Comparison of ENCODE assay signal across 8 cellular contexts in the genomic region with DNA sequence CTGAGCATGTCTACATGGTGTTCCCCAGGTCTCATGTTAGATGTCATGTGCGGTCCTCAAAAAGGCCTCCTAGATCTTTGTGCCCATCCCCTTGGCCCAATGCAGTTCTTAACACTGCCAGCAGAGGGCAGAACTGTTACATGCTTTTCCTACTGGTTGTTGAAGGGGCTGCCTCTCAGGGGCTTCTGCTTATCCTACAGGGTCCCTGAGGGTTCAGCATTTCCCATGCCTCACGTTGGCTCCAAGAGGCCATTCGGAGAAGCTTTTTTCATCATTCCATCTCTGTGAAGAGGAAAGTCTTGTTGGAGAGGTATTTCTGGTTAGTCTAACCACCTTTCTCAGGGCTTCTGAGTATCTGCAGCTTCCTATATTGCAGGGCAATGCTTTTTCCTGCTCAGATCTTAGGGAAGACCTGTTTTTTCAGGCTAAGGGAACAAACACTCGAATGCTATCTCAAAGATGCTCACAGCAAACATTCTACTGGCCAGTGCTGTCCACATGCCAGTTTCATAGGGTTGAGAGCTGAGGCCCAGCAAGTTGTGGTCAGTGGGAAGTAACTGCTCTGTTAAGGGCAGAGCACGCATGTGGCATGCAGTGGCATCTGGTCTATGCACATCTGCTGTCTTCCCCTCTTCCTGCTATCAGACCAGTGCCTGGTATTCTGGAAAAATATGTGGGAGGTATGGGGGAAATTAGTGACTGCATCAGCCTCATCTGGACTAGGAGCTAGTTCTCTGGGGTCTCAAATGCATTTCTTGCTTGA. TPM values are rescaled to one million over a fixed set of nuclear protein-coding genes. Genes with fewer than 3 reads are reported as not detected.
A peak's percentile ranks its signal among the peaks of the same experiment; 100 is the strongest.
DNase-seq lines count a peak whose midpoint lies in the region; ATAC-seq, FAIRE-seq and TF ChIP-seq lines count a peak whose summit lies in the region.

No MANE protein-coding gene starts in this region.

- no peak for TF ChIP-seq POLR2A in K562 (conservative IDR thresholded peaks at IDR 0.05)

- no peaks in the 10 kb centered on the region for H3K27me3 ChIP-seq in OCI-LY3 (ENCODE audit: low read depth, low read length)
- H3K27me3 ChIP-seq in K562 (ENCODE audit: control insufficient read depth in 2 of 2, insufficient read depth in 2 of 2, low read length in 2 of 2) = no peaks in the 10 kb centered on the region

- H3K4me3 ChIP-seq in OCI-LY3 (ENCODE audit: low read length) (no peak overlapping the region), K562 (no peak overlapping the region)

- H3K4me2 ChIP-seq in OCI-LY3 (ENCODE audit: low read length) (no peak overlapping the region), K562 (ENCODE audit: insufficient read depth, low read length) (no peak overlapping the region)

- no peaks in the 10 kb centered on the region for H4K20me1 ChIP-seq in OCI-LY3 (ENCODE audit: insufficient read depth, low read length)
- no peaks in the 10 kb centered on the region for H4K20me1 ChIP-seq in K562 (replicated peaks; ENCODE audit: control insufficient read depth, insufficient read depth, low read length)

- H2AFZ ChIP-seq in OCI-LY3 (ENCODE audit: low read depth, low read length) (no peak overlapping the region), K562 (ENCODE audit: low read depth, low read length) (no peak overlapping the region)

- H3K9me1 ChIP-seq in K562 (ENCODE audit: control insufficient read depth, insufficient read depth, low read length) = no peaks in the 10 kb centered on the region

- DNase-seq in ACHN (peak; percentile 43), K562 (ENCODE audit: extremely low read depth in 1 of 4, low spot score in 3 of 4) (peak; percentile 42 to 57 (median 52)), left kidney (ENCODE audit: low read depth, low spot score) (peak; percentile 70), NCI-H1436 (lab: John Stamatoyannopoulos, UW) (no peak)
- DNase-seq in stimulated activated naive CD8-positive, alpha-beta T cell treated with anti-CD3 and anti-CD28 coated beads, Interleukin-15, amount 100 ng/mL, for 72 hours = peak; percentile 23 to 37

- no peaks in the 10 kb centered on the region for H3K4me1 ChIP-seq in OCI-LY3 (ENCODE audit: low read length)
- H3K4me1 ChIP-seq in K562 (replicated peaks in 1 of 2; ENCODE audit: control insufficient read depth in 2 of 2, insufficient read depth in 2 of 2, low read length in 2 of 2) = no peaks in the 10 kb centered on the region

- ATAC-seq in HG02870 (IDR thresholded peaks at IDR 0.05; ENCODE audit: unreplicated experiment) (peak; percentile 75), K562 (peak; percentile 60; the same call in 2 of the 3 replicates)
- no peak for ATAC-seq in stimulated activated naive CD8-positive, alpha-beta T cell treated with anti-CD3 and anti-CD28 coated beads, Interleukin-15, amount 100 ng/mL, for 72 hours

- H3K27ac Mint-ChIP-seq in stimulated activated naive CD8-positive, alpha-beta T cell treated with anti-CD3 and anti-CD28 coated beads, Interleukin-15, amount 100 ng/mL, for 72 hours = no peak overlapping the region

- peak; percentile 17 to 45; a peak in 2 of 4 replicates for TF ChIP-seq RAD21 in K562 (CRISPR knock-in tag; conservative IDR thresholded peaks at IDR 0.05 in 1 of 2, IDR thresholded peaks at IDR 0.05 in 1 of 2)

- peak; percentile 67 for FAIRE-seq in K562 (lab: Jason Lieb, UNC)

- H3K9ac ChIP-seq in OCI-LY3 (ENCODE audit: low read length) = no peak overlapping the region
- no peak overlapping the region for H3K9ac ChIP-seq in K562 (ENCODE audit: insufficient read depth in 1 of 2, low read depth in 2 of 2, low read length in 2 of 2)

- POLR2A ChIA-PET in K562 (lab: Yijun Ruan, JAX) = no interaction called here

- TF ChIP-seq CTCF in GM12872 (IDR thresholded peaks at IDR 0.05; ENCODE audit: insufficient read depth, low read depth, low read length) (peak; percentile 95), OCI-LY3 (IDR thresholded peaks at IDR 0.05; ENCODE audit: low read depth, low read length) (peak; percentile 77), K562 (IDR thresholded peaks at IDR 0.05 in 2 of 3, conservative IDR thresholded peaks at IDR 0.05 in 1 of 3; ENCODE audit: insufficient read depth in 2 of 3, low read depth in 1 of 3, low read length in 3 of 3) (peak; percentile 34 to 82 (median 53); a peak in 5 of 6 replicates)

- 1% methylated on average over 5 of the region's 5 CpGs for WGBS in K562 (ENCODE audit: insufficient coverage, low coverage, missing lambda C conversion rate)

- in situ Hi-C loops in ACHN (cut with HindIII; ENCODE audit: low pct_ligation_motif_present, low pct_unique_long_range_greater_than_20kb, low sequenced_read_pairs) (no loop called here), K562 (cut with MboI) (no loop called here)

- H3K27ac ChIP-seq in OCI-LY3 (ENCODE audit: low read length) (no peak overlapping the region), K562 (ENCODE audit: extremely low read depth, low read depth, low read length) (no peak overlapping the region)

- H3K9me3 ChIP-seq in OCI-LY3 (ENCODE audit: insufficient read depth, low read length) (no peaks in the 10 kb centered on the region), K562 (replicated peaks; ENCODE audit: control insufficient read depth, insufficient read depth, low read depth, low read length) (no peaks in the 10 kb centered on the region; the same call in 1 of the 2 replicates)

- CTCF ChIA-PET in K562 (lab: Yijun Ruan, JAX; ENCODE audit: low intra/inter-chr PET ratio) = no interaction called here

- no TSS peak for BruUV-seq in K562 (replicated peaks; lab: Mats Ljungman, UMichigan)

- H3K9me3 Mint-ChIP-seq in stimulated activated naive CD8-positive, alpha-beta T cell treated with anti-CD3 and anti-CD28 coated beads, Interleukin-15, amount 100 ng/mL, for 72 hours = no peaks in the 10 kb centered on the region

- H3K36me3 ChIP-seq in OCI-LY3 (replicated peaks; ENCODE audit: low read depth, low read length) = no peaks in the 10 kb centered on the region
- no peaks in the 10 kb centered on the region for H3K36me3 ChIP-seq in K562 (ENCODE audit: control insufficient read depth, insufficient read depth, low read length)

- H3K27me3 Mint-ChIP-seq in stimulated activated naive CD8-positive, alpha-beta T cell treated with anti-CD3 and anti-CD28 coated beads, Interleukin-15, amount 100 ng/mL, for 72 hours = no peaks in the 10 kb centered on the region

- intact Hi-C loops in K562 (cut with micrococcal nuclease) = loop anchor here (5.0 kb wide), 1 partner anchor 41 kb away; no protein-coding TSS in a partner anchor

- H3K4me1 Mint-ChIP-seq in stimulated activated naive CD8-positive, alpha-beta T cell treated with anti-CD3 and anti-CD28 coated beads, Interleukin-15, amount 100 ng/mL, for 72 hours = no peaks in the 10 kb centered on the region

- H3K79me2 ChIP-seq in OCI-LY3 (ENCODE audit: low read length) (no peaks in the 10 kb centered on the region), K562 (ENCODE audit: control insufficient read depth, insufficient read depth, low read length) (no peaks in the 10 kb centered on the region)

- H3K4me3 Mint-ChIP-seq in stimulated activated naive CD8-positive, alpha-beta T cell treated with anti-CD3 and anti-CD28 coated beads, Interleukin-15, amount 100 ng/mL, for 72 hours = no peak overlapping the region

- no peak for TF ChIP-seq EP300 in K562 (IDR thresholded peaks at IDR 0.05; ENCODE audit: low read length)

TF ChIP-seq in K562, 482 proteins besides CTCF, POLR2A, EP300 and RAD21 (continues in another document):
- TF ChIP-seq, protein P1, sequence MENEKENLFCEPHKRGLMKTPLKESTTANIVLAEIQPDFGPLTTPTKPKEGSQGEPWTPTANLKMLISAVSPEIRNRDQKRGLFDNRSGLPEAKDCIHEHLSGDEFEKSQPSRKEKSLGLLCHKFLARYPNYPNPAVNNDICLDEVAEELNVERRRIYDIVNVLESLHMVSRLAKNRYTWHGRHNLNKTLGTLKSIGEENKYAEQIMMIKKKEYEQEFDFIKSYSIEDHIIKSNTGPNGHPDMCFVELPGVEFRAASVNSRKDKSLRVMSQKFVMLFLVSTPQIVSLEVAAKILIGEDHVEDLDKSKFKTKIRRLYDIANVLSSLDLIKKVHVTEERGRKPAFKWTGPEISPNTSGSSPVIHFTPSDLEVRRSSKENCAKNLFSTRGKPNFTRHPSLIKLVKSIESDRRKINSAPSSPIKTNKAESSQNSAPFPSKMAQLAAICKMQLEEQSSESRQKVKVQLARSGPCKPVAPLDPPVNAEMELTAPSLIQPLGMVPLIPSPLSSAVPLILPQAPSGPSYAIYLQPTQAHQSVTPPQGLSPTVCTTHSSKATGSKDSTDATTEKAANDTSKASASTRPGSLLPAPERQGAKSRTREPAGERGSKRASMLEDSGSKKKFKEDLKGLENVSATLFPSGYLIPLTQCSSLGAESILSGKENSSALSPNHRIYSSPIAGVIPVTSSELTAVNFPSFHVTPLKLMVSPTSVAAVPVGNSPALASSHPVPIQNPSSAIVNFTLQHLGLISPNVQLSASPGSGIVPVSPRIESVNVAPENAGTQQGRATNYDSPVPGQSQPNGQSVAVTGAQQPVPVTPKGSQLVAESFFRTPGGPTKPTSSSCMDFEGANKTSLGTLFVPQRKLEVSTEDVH (IDR thresholded peaks at IDR 0.05; ENCODE audit: low read depth, partially characterized antibody) = no peak
- no peak for TF ChIP-seq ZFP1 (CRISPR knock-in tag; IDR thresholded peaks at IDR 0.05)

RNA-seq across cellular contexts. Expression of gene MBL2, which starts 31.5 kb away (rescaled TPM):
- total RNA-seq in K562 (2011; cell fraction: chromatin; rRNA removed; ENCODE audit: low replicate concordance) = not detected in 2 replicates
- total RNA-seq in K562 (2011; cell fraction: nucleolus; rRNA removed) = not detected in 2 replicates
- not detected in 2 replicates for total RNA-seq in K562 (2011; cell fraction: nucleoplasm; rRNA removed)
- total RNA-seq in K562 (2014; rRNA removed) (not detected in 2 replicates), K562 (2014; rRNA removed; fragmentation: Illumina TruSeq; extraction: Trizol) (not detected in 2 replicates), K562 (2015; rRNA removed; fragmentation: Illumina TruSeq; extraction: Trizol) (not detected in 2 replicates), K562 (2021) (not detected in 2 replicates)
- polyA plus RNA-seq in K562 (2011; rRNA removed) (not detected in 2 replicates), K562 (2014; fragmentation: Illumina TruSeq; extraction: Trizol) (not detected in 2 replicates), K562 (2014; fragmentation: Nextera tagmentation; extraction: Ambion mirVana) (not detected), K562 (2014; rRNA removed) (not detected in 2 replicates)
- polyA plus RNA-seq in K562 (2011; cell fraction: cytosol; rRNA removed) = not detected in 2 replicates
- not detected in 2 replicates for polyA plus RNA-seq in K562 (2011; cell fraction: nucleus; rRNA removed)
- polyA plus RNA-seq in K562 (2012) = not detected in 2 replicates
- polyA minus RNA-seq in K562 (2011; rRNA and poly(A)+ RNA removed) = not detected in 2 replicates
- polyA minus RNA-seq in K562 (2011; cell fraction: cytosol; rRNA and poly(A)+ RNA removed) = not detected in 2 replicates
- not detected in 2 replicates for polyA minus RNA-seq in K562 (2011; cell fraction: nucleus; rRNA and poly(A)+ RNA removed)
